Comparison of ENCODE assay signal across 1 cellular context in genomic region chr3:191753186-191753585, GRCh38.
TF ChIP-seq lines count a peak whose summit lies in the region.

No MANE protein-coding gene starts in this region.

TF ChIP-seq in GM23338, 12 proteins besides CTCF, POLR2A, EP300 and RAD21 (continued from another document):
- TF ChIP-seq ETS1 (IDR thresholded peaks at IDR 0.05) (no peak), EZH2 (IDR thresholded peaks at IDR 0.05; ENCODE audit: low read depth, unreplicated experiment) (no peak), ZNF114 (CRISPR knock-in tag; IDR thresholded peaks at IDR 0.05) (no peak), JUNB (IDR thresholded peaks at IDR 0.05; ENCODE audit: unreplicated experiment) (no peak), ZNF331 (CRISPR knock-in tag; IDR thresholded peaks at IDR 0.05; ENCODE audit: low read depth) (no peak), ZNF462 (CRISPR knock-in tag; IDR thresholded peaks at IDR 0.05) (no peak)
